ENCODE assay signal across 8 cellular contexts in the genomic region with DNA sequence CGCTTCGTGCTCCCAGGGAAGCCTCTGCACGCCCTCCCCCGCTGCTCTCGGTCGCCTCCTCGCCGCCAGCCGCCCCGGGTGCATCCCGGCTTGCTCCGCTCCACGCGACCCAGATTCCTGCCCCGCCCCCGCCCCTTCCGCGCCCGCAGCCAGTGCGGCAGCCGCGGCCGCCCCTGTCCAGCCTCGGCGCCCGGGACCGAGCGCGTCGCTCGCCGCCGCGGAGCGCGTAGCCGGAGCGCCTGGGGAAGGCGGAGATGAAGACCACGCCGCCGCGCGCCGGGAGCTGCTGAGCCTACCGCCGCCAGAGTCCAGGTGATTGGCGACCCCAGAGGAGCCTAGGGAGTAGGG. TPM values are rescaled to one million over a fixed set of nuclear protein-coding genes. Genes with fewer than 3 reads are reported as not detected.
DNase-seq lines count a peak whose midpoint lies in the region; ATAC-seq and TF ChIP-seq lines count a peak whose summit lies in the region.

A gene (plus strand): TSS at position 50 of the 348 bp plus-strand sequence. CDS start 27,043 bp downstream, outside the sequence.

- POLR2A ChIA-PET in Caco-2 (lab: Charles Lee): no interaction called here
- POLR2A ChIA-PET in activated CD4-positive, alpha-beta memory T cell treated with anti-CD3 and anti-CD28 coated beads, Interleukin-2, amount 10 ng/mL, durations not matched to agents 7 days and 5 days (lab: Charles Lee): no interaction called here

- H3K4me1 Mint-ChIP-seq in Caco-2 (ENCODE audit: low read depth, unreplicated experiment): peaks cover 17% of the 10 kb centered on the region
- H3K4me1 Mint-ChIP-seq in activated CD4-positive, alpha-beta memory T cell treated with anti-CD3 and anti-CD28 coated beads, Interleukin-2, amount 10 ng/mL, durations not matched to agents 7 days and 5 days: peaks cover 20% of the 10 kb centered on the region

- peaks cover 42% of the 10 kb centered on the region for H3K27me3 Mint-ChIP-seq in Caco-2 (ENCODE audit: insufficient read depth, unreplicated experiment)
- peaks cover 83% of the 10 kb centered on the region for H3K27me3 Mint-ChIP-seq in activated CD4-positive, alpha-beta memory T cell treated with anti-CD3 and anti-CD28 coated beads, Interleukin-2, amount 10 ng/mL, durations not matched to agents 7 days and 5 days

- peak within 1 kb of the TSS; percentile 75 for H3K4me3 Mint-ChIP-seq in Caco-2 (ENCODE audit: unreplicated experiment)
- H3K4me3 Mint-ChIP-seq in activated CD4-positive, alpha-beta memory T cell treated with anti-CD3 and anti-CD28 coated beads, Interleukin-2, amount 10 ng/mL, durations not matched to agents 7 days and 5 days: peak within 1 kb of the TSS; percentile 68

- no peak within 1 kb of the TSS for H3K27ac Mint-ChIP-seq in Caco-2 (ENCODE audit: unreplicated experiment)
- no peak within 1 kb of the TSS for H3K27ac Mint-ChIP-seq in activated CD4-positive, alpha-beta memory T cell treated with anti-CD3 and anti-CD28 coated beads, Interleukin-2, amount 10 ng/mL, durations not matched to agents 7 days and 5 days

- no peaks in the 10 kb centered on the region for H3K36me3 Mint-ChIP-seq in Caco-2 (ENCODE audit: insufficient read depth, unreplicated experiment)
- no peaks in the 10 kb centered on the region for H3K36me3 Mint-ChIP-seq in activated CD4-positive, alpha-beta memory T cell treated with anti-CD3 and anti-CD28 coated beads, Interleukin-2, amount 10 ng/mL, durations not matched to agents 7 days and 5 days (ENCODE audit: low read depth)

- peak; percentile 25 to 43 for TF ChIP-seq CTCF in Caco-2 (IDR thresholded peaks at IDR 0.05; ENCODE audit: insufficient read depth in 1 of 2, low read depth in 1 of 2, low read length in 1 of 2, severe bottlenecking in 1 of 2, unreplicated experiment in 1 of 2)
- TF ChIP-seq CTCF in tibial artery (IDR thresholded peaks at IDR 0.05): peak in 1 of 2 experiments; percentile 10

- WGBS in esophagus, 2 donors: 0 to 1% methylated on average over 46 to 48 of the region's 48 CpGs

- H3K4me1 ChIP-seq in Caco-2 (peaks cover 4% of the 10 kb centered on the region; the same call in 1 of the 2 replicates), esophagus (ENCODE audit: control insufficient read depth in 2 of 2, insufficient read depth in 2 of 2, low read length in 1 of 2) (peaks cover 0 to 10% of the 10 kb centered on the region in 2 donors), mucosa of rectum (ENCODE audit: control insufficient read depth in 2 of 2, insufficient read depth in 2 of 2, low read length in 2 of 2) (peaks cover 0 to 7% of the 10 kb centered on the region in 2 donors), tibial artery (peaks cover 0 to 30% (median 20%) of the 10 kb centered on the region in 4 donors)

- peak; percentile 72 to 80 for DNase-seq in Caco-2
- DNase-seq in HuH-7 (ENCODE audit: low spot score): peak; percentile 61
- peak; percentile 32 for DNase-seq in activated CD4-positive, alpha-beta memory T cell treated with anti-CD3 and anti-CD28 coated beads, Interleukin-2, amount 10 ng/mL, durations not matched to agents 7 days and 5 days
- DNase-seq in tibial artery: peak; percentile 24 to 68
- no peak for DNase-seq in mucosa of gallbladder (ENCODE audit: low spot score)

- no peak within 1 kb of the TSS for H3K9ac ChIP-seq in mucosa of rectum (ENCODE audit: low read depth in 1 of 2, low read length in 2 of 2)

- CTCF ChIA-PET in Caco-2 (lab: Charles Lee): interaction anchor here (1.6 kb wide), 1 partner anchor 98 kb away, joined by 5 read pairs; no protein-coding TSS in a partner anchor
- CTCF ChIA-PET in activated CD4-positive, alpha-beta memory T cell treated with anti-CD3 and anti-CD28 coated beads, Interleukin-2, amount 10 ng/mL, durations not matched to agents 7 days and 5 days (lab: Charles Lee): no interaction called here

- H3K27ac ChIP-seq in esophagus (ENCODE audit: low read depth in 2 of 2, low read length in 1 of 2): no peak within 1 kb of the TSS
- H3K27ac ChIP-seq in mucosa of rectum (ENCODE audit: low read depth in 2 of 2, low read length in 2 of 2): no peak within 1 kb of the TSS
- no peak within 1 kb of the TSS for H3K27ac ChIP-seq in tibial artery

- ATAC-seq in GM19467 (IDR thresholded peaks at IDR 0.05; ENCODE audit: unreplicated experiment): peak; percentile 42

- no TSS peak for BruUV-seq in Caco-2 (replicated peaks; lab: Mats Ljungman, UMichigan)

- peaks cover 11% of the 10 kb centered on the region for H3K27me3 ChIP-seq in Caco-2 (replicated peaks; ENCODE audit: control insufficient read depth, insufficient read depth, low read length)
- H3K27me3 ChIP-seq in esophagus (ENCODE audit: control insufficient read depth in 1 of 2, insufficient read depth in 2 of 2, low read length in 2 of 2): peaks cover 0 to 2% of the 10 kb centered on the region in 2 donors
- peaks cover 40% of the 10 kb centered on the region in 2 donors for H3K27me3 ChIP-seq in mucosa of rectum (ENCODE audit: control insufficient read depth in 2 of 2, insufficient read depth in 2 of 2, low read length in 2 of 2)
- H3K27me3 ChIP-seq in tibial artery: peaks cover 0 to 45% of the 10 kb centered on the region in 2 donors

- H3K36me3 ChIP-seq in Caco-2 (ENCODE audit: control insufficient read depth, insufficient read depth, low read length): no peaks in the 10 kb centered on the region
- no peaks in the 10 kb centered on the region for H3K36me3 ChIP-seq in esophagus (ENCODE audit: control insufficient read depth in 2 of 2, insufficient read depth in 2 of 2, low read length in 1 of 2)
- H3K36me3 ChIP-seq in mucosa of rectum (ENCODE audit: control insufficient read depth in 2 of 2, insufficient read depth in 2 of 2, low read length in 2 of 2): no peaks in the 10 kb centered on the region
- no peaks in the 10 kb centered on the region for H3K36me3 ChIP-seq in tibial artery

- peak within 1 kb of the TSS; percentile 77 for H3K4me3 ChIP-seq in Caco-2 (ENCODE audit: low read depth, low read length)
- peak within 1 kb of the TSS; percentile 49 to 55 for H3K4me3 ChIP-seq in esophagus (ENCODE audit: low read depth in 1 of 2, low read length in 2 of 2)
- peak within 1 kb of the TSS; percentile 59 to 73 for H3K4me3 ChIP-seq in mucosa of rectum (ENCODE audit: low read length in 2 of 2)
- peak within 1 kb of the TSS; percentile 49 to 64 for H3K4me3 ChIP-seq in tibial artery

- intact Hi-C loops in Caco-2 (cut with micrococcal nuclease; ENCODE audit: unreplicated experiment) (no loop called here), tibial artery (cut with DNase I; ENCODE audit: low total_unique reads) (no loop called here)

- no peaks in the 10 kb centered on the region for H3K9me3 Mint-ChIP-seq in Caco-2 (ENCODE audit: unreplicated experiment)
- no peaks in the 10 kb centered on the region for H3K9me3 Mint-ChIP-seq in activated CD4-positive, alpha-beta memory T cell treated with anti-CD3 and anti-CD28 coated beads, Interleukin-2, amount 10 ng/mL, durations not matched to agents 7 days and 5 days

- H3K9me3 ChIP-seq in Caco-2 (no peaks in the 10 kb centered on the region), esophagus (ENCODE audit: control insufficient read depth in 2 of 2, insufficient read depth in 1 of 2, low read depth in 1 of 2, low read length in 1 of 2) (no peaks in the 10 kb centered on the region), mucosa of rectum (ENCODE audit: control insufficient read depth in 2 of 2, low read length in 2 of 2) (no peaks in the 10 kb centered on the region), tibial artery (no peaks in the 10 kb centered on the region)

RNA-seq across cellular contexts. Expression of the gene that starts here (rescaled TPM):
- total RNA-seq in Caco-2 (2022) (not detected in 2 replicates), mucosa of gallbladder (not detected)
- total RNA-seq in activated CD4-positive, alpha-beta memory T cell treated with anti-CD3 and anti-CD28 coated beads, Interleukin-2, amount 10 ng/mL, durations not matched to agents 7 days and 5 days: not detected
- polyA plus RNA-seq in esophagus: under 1 TPM in 1 of 2 donors, not detected in 1; 0.02 TPM

Comparison
In these comparisons a context has a peak if more than half of its experiments do, and no peak if none do; other contexts are left out.
1. Peak in DNase-seq and H3K4me3 ChIP-seq in Caco-2; RNA of the gene not detected or under 1 TPM.
2. Peak in DNase-seq in activated CD4-positive, alpha-beta memory T cell treated with anti-CD3 and anti-CD28 coated beads, Interleukin-2, amount 10 ng/mL, durations not matched to agents 7 days and 5 days; RNA of the gene not detected or under 1 TPM.